Comparison of ENCODE assay signal across 1 cellular context in the genomic region with DNA sequence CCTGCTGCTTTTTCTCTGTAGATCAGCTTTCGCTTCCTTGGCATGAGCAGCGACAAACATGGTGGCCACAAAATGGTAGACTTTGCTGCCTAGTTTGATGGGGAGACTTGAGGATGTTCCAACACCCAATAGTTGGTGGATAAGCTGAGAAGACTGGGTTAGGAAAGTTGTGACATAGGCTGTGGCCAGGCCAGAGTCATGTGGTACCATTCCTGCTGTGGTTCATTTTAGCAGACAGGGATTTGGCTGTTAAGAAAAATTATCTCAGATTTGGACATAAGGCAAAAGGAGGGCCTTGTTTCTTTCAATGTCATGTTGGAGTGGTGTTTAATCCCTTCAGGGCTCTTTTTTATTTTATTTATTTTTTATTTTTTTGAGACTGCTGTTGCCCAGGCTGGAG.
TF ChIP-seq lines count a peak whose summit lies in the region.

No MANE protein-coding gene starts in this region.

TF ChIP-seq in WTC11, 78 proteins besides CTCF, POLR2A, EP300 and RAD21 (continued from another document):
- TF ChIP-seq TEAD1 (CRISPR knock-in tag; IDR thresholded peaks at IDR 0.05) (no peak), MXD4 (CRISPR knock-in tag; IDR thresholded peaks at IDR 0.05; ENCODE audit: borderline replicate concordance) (no peak), ZNF232 (CRISPR knock-in tag; IDR thresholded peaks at IDR 0.05) (no peak), SP1 (CRISPR knock-in tag; conservative IDR thresholded peaks at IDR 0.05) (no peak), JAZF1 (CRISPR knock-in tag; IDR thresholded peaks at IDR 0.05) (no peak), ZNF317 (CRISPR knock-in tag; IDR thresholded peaks at IDR 0.05; ENCODE audit: borderline replicate concordance, low read depth) (no peak), SMAD4 (CRISPR knock-in tag; IDR thresholded peaks at IDR 0.05) (no peak), FOXJ3 (CRISPR knock-in tag; IDR thresholded peaks at IDR 0.05; ENCODE audit: borderline replicate concordance) (no peak), MYBL2 (CRISPR knock-in tag; IDR thresholded peaks at IDR 0.05) (no peak)
- TF ChIP-seq, protein P1, sequence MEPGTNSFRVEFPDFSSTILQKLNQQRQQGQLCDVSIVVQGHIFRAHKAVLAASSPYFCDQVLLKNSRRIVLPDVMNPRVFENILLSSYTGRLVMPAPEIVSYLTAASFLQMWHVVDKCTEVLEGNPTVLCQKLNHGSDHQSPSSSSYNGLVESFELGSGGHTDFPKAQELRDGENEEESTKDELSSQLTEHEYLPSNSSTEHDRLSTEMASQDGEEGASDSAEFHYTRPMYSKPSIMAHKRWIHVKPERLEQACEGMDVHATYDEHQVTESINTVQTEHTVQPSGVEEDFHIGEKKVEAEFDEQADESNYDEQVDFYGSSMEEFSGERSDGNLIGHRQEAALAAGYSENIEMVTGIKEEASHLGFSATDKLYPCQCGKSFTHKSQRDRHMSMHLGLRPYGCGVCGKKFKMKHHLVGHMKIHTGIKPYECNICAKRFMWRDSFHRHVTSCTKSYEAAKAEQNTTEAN (CRISPR knock-in tag; IDR thresholded peaks at IDR 0.05): no peak
- TF ChIP-seq, protein P2, sequence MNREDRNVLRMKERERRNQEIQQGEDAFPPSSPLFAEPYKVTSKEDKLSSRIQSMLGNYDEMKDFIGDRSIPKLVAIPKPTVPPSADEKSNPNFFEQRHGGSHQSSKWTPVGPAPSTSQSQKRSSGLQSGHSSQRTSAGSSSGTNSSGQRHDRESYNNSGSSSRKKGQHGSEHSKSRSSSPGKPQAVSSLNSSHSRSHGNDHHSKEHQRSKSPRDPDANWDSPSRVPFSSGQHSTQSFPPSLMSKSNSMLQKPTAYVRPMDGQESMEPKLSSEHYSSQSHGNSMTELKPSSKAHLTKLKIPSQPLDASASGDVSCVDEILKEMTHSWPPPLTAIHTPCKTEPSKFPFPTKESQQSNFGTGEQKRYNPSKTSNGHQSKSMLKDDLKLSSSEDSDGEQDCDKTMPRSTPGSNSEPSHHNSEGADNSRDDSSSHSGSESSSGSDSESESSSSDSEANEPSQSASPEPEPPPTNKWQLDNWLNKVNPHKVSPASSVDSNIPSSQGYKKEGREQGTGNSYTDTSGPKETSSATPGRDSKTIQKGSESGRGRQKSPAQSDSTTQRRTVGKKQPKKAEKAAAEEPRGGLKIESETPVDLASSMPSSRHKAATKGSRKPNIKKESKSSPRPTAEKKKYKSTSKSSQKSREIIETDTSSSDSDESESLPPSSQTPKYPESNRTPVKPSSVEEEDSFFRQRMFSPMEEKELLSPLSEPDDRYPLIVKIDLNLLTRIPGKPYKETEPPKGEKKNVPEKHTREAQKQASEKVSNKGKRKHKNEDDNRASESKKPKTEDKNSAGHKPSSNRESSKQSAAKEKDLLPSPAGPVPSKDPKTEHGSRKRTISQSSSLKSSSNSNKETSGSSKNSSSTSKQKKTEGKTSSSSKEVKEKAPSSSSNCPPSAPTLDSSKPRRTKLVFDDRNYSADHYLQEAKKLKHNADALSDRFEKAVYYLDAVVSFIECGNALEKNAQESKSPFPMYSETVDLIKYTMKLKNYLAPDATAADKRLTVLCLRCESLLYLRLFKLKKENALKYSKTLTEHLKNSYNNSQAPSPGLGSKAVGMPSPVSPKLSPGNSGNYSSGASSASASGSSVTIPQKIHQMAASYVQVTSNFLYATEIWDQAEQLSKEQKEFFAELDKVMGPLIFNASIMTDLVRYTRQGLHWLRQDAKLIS (CRISPR knock-in tag; IDR thresholded peaks at IDR 0.05; ENCODE audit: borderline replicate concordance): no peak
- TF ChIP-seq, protein P3, sequence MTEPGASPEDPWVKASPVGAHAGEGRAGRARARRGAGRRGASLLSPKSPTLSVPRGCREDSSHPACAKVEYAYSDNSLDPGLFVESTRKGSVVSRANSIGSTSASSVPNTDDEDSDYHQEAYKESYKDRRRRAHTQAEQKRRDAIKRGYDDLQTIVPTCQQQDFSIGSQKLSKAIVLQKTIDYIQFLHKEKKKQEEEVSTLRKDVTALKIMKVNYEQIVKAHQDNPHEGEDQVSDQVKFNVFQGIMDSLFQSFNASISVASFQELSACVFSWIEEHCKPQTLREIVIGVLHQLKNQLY (CRISPR knock-in tag; IDR thresholded peaks at IDR 0.05): no peak
- TF ChIP-seq, protein P4, sequence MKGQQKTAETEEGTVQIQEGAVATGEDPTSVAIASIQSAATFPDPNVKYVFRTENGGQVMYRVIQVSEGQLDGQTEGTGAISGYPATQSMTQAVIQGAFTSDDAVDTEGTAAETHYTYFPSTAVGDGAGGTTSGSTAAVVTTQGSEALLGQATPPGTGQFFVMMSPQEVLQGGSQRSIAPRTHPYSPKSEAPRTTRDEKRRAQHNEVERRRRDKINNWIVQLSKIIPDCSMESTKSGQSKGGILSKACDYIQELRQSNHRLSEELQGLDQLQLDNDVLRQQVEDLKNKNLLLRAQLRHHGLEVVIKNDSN (CRISPR knock-in tag; IDR thresholded peaks at IDR 0.05): no peak
- TF ChIP-seq, protein P5, sequence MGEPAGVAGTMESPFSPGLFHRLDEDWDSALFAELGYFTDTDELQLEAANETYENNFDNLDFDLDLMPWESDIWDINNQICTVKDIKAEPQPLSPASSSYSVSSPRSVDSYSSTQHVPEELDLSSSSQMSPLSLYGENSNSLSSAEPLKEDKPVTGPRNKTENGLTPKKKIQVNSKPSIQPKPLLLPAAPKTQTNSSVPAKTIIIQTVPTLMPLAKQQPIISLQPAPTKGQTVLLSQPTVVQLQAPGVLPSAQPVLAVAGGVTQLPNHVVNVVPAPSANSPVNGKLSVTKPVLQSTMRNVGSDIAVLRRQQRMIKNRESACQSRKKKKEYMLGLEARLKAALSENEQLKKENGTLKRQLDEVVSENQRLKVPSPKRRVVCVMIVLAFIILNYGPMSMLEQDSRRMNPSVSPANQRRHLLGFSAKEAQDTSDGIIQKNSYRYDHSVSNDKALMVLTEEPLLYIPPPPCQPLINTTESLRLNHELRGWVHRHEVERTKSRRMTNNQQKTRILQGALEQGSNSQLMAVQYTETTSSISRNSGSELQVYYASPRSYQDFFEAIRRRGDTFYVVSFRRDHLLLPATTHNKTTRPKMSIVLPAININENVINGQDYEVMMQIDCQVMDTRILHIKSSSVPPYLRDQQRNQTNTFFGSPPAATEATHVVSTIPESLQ (CRISPR knock-in tag; IDR thresholded peaks at IDR 0.05): no peak
